9 cellular contexts compared by ENCODE assay signal in the genomic region with DNA sequence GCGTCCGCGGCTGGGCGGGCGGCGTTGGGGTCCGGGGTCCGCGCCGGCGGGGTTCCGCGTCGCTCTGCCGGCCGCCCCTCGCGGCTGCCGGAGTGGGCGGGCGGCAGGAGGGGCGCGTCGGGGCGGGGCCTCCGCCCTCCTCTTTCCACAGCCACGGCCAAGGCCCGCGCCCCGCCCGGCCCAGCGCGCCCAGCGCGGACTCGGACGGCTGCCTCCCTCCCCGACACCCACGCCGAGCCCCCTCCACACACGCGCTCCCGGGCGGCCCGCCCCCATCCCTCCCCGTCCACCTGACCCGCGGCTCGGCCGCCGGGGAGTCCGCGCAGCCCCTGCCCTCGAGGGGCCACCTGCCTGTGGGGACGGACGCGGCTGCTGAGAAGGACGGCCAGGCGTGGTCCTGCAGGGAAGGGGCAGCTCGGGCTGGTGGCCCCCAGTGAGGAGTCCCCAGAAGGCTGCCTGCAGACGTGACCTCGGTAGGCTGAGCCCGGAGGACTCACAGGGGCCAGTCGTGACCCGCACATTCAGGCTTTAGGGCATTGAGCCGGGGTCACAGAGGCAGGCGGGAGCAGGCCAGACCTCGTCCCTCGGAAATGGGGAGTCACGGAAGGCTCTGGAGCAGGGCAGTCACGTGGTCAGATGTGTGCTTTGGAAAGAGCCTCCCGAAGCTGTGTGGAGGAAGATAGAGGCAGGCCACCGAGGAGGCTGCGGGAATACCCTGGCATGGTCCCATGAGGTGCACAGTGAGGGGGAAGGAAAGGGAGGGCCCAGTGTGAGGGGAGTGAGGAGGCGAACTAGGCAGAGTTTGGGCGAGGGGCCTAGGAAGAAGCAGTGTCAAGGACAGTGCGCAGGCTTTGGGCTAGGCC. TPM values are rescaled to one million over a fixed set of nuclear protein-coding genes. Genes with fewer than 3 reads are reported as not detected.
A peak's percentile ranks its signal among the peaks of the same experiment; 100 is the strongest.
DNase-seq lines count a peak whose midpoint lies in the region; ATAC-seq and TF ChIP-seq lines count a peak whose summit lies in the region.
"Had no signal": no experiment of that assay in that cellular context is flagged by ENCODE, and none has a peak within 500 bp of the region (broad histone marks: within the 10 kb centered on the region; RNA-seq: fewer than 3 reads in every experiment).

COL8A2 (minus strand) TSS at position 94 of the 863 bp plus-strand sequence. CDS start 24,980 bp downstream, outside the sequence.

- peaks cover 30% of the 10 kb centered on the region for H3K4me1 Mint-ChIP-seq in activated B cell treated with CpG ODN at 0.5 μM for 24 hours

- TF ChIP-seq CTCF in activated B cell treated with CpG ODN at 0.5 μM for 24 hours (IDR thresholded peaks at IDR 0.05) (no peak), right atrium auricular region (IDR thresholded peaks at IDR 0.05) (no peak), gastrocnemius medialis (IDR thresholded peaks at IDR 0.05 in 4 of 5, conservative IDR thresholded peaks at IDR 0.05 in 1 of 5) (no peak)

- no peak for TF ChIP-seq POLR2A in gastrocnemius medialis (IDR thresholded peaks at IDR 0.05)

- H3K36me3 ChIP-seq in right atrium auricular region (no peaks in the 10 kb centered on the region), gastrocnemius medialis (no peaks in the 10 kb centered on the region)

- intact Hi-C loops in activated B cell treated with CpG ODN at 0.5 μM for 24 hours (cut with micrococcal nuclease): no loop called here
- intact Hi-C loops in gastrocnemius medialis (cut with DNase I; ENCODE audit: low total_unique reads): no loop called here

- H3K9me3 Mint-ChIP-seq in activated B cell treated with CpG ODN at 0.5 μM for 24 hours: no peaks in the 10 kb centered on the region

- H3K36me3 Mint-ChIP-seq in activated B cell treated with CpG ODN at 0.5 μM for 24 hours (ENCODE audit: low read depth): no peaks in the 10 kb centered on the region

- no peaks in the 10 kb centered on the region for H3K9me3 ChIP-seq in right atrium auricular region
- H3K9me3 ChIP-seq in gastrocnemius medialis: no peaks in the 10 kb centered on the region

- DNase-seq in GM03348 (ENCODE audit: low spot score): peak; percentile 80
- DNase-seq in activated B cell treated with CpG ODN at 0.5 μM for 24 hours: peak; percentile 30
- no peak for DNase-seq in right atrium auricular region (ENCODE audit: low spot score)
- no peak for DNase-seq in gastrocnemius medialis
- no peak for DNase-seq in islet precursor cell
- no peak for DNase-seq in NCI-H1436 treated with DMSO at 0.1 percent for 48 hours (lab: John Stamatoyannopoulos, UW)
- DNase-seq in activated CD4-positive, alpha-beta T cell treated with anti-CD3 and anti-CD28 coated beads for 48 hours: no peak
- no peak for DNase-seq in SW 1271 (lab: John Stamatoyannopoulos, UW)
- DNase-seq: NCI-H1436 had no signal

- peak within 1 kb of the TSS; percentile 80 for H3K4me3 Mint-ChIP-seq in activated B cell treated with CpG ODN at 0.5 μM for 24 hours

- ATAC-seq in activated B cell treated with CpG ODN at 0.5 μM for 24 hours (ENCODE audit: low read depth) (peak; percentile 56), gastrocnemius medialis (peak in 1 of 2 donors; percentile 26)

- peaks cover 12% of the 10 kb centered on the region for H3K27me3 Mint-ChIP-seq in activated B cell treated with CpG ODN at 0.5 μM for 24 hours

- in situ Hi-C loops in gastrocnemius medialis (cut with MboI; ENCODE audit: low sequenced_read_pairs in 4 of 4): no loop called here

- POLR2A ChIA-PET in activated B cell treated with CpG ODN at 0.5 μM for 24 hours (lab: Charles Lee): no interaction called here

- H3K4me1 ChIP-seq in right atrium auricular region (peaks cover 0 to 18% of the 10 kb centered on the region in 2 donors), gastrocnemius medialis (no peaks in the 10 kb centered on the region)

- H3K27ac Mint-ChIP-seq in activated B cell treated with CpG ODN at 0.5 μM for 24 hours: peak within 1 kb of the TSS; percentile 56

- CTCF ChIA-PET in activated B cell treated with CpG ODN at 0.5 μM for 24 hours (lab: Charles Lee): no interaction called here

- peak within 1 kb of the TSS; percentile 31 to 46 for H3K4me3 ChIP-seq in right atrium auricular region
- peak within 1 kb of the TSS; percentile 24 to 50 (median 39) for H3K4me3 ChIP-seq in gastrocnemius medialis

- H3K27me3 ChIP-seq in right atrium auricular region (no peaks in the 10 kb centered on the region), gastrocnemius medialis (peaks cover 5 to 17% (median 13%) of the 10 kb centered on the region in 3 donors)

- no peak within 1 kb of the TSS for H3K27ac ChIP-seq in right atrium auricular region
- H3K27ac ChIP-seq in gastrocnemius medialis: no peak within 1 kb of the TSS

RNA-seq across cellular contexts. Expression of gene COL8A2, which starts in this region (rescaled TPM):
- total RNA-seq in activated B cell treated with CpG ODN at 0.5 μM for 24 hours (0.24 and 0.64 TPM in 2 replicates), right atrium auricular region (1 to 10 TPM; 3.5 to 4.5 TPM), gastrocnemius medialis (1 to 10 TPM in 1 of 4 donors, under 1 TPM in 3; 0.61 to 1.6 (median 0.81) TPM)

Comparison
In these comparisons a context has a peak if more than half of its experiments do, and no peak if none do; other contexts are left out.
1. Peak in DNase-seq and ATAC-seq in activated B cell treated with CpG ODN at 0.5 μM for 24 hours; RNA of the gene not detected or under 1 TPM.